Comparison of ENCODE assay signal across 26 cellular contexts in the genomic region with DNA sequence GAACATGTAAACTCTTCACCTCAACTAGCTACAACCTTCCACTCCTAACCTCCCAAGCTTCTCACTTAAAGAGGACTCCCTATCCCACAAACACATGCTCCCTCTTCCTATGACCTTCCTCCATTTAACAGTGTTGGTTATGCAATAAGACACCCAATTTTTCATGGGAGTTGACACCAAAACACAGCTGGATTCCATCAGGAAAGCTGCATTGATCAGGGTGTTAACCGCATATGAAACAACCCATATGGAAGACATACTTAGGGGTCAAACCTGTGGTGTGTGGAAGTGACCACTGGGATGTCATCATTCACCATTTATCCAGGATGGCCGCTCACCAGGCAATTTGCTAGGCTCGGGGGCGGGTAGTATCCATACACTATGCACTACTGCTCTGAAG.
"Had no signal": no experiment of that assay in that cellular context is flagged by ENCODE, and none has a peak within 500 bp of the region (broad histone marks: within the 10 kb centered on the region; RNA-seq: fewer than 3 reads in every experiment).

No MANE protein-coding gene starts in this region.

- H3K36me3 ChIP-seq: uterus had no signal

- DNase-seq: immature natural killer cell; kidney; left colon; left lung; lower lobe of right lung; mammary epithelial cell; mesenchymal stem cell; naive thymus-derived CD8-positive, alpha-beta T cell; nucleus accumbens; pancreas; posterior cingulate gyrus; retina; right cardiac atrium; sigmoid colon; small intestine; spleen; stimulated activated CD4-positive, alpha-beta T cell treated with anti-CD3 and anti-CD28 coated beads, Interleukin-4, amount 100 ng/mL, for 24 hours; stimulated activated naive CD4-positive, alpha-beta T cell treated with Interleukin-2 at 50 U/mL for 16 hours; stimulated activated naive CD8-positive, alpha-beta T cell treated with anti-CD3 and anti-CD28 coated beads, Interleukin-15, amount 100 ng/mL, for 72 hours; uterus had no signal

- H3K27me3 Mint-ChIP-seq: naive thymus-derived CD8-positive, alpha-beta T cell; stimulated activated memory B cell treated with anti-CD40 and anti-IgM and Interleukin-4, amounts not matched to agents 10 μg/mL and 1 μg/mL and 100 μg/mL, for 72 hours; type B pancreatic cell had no signal

- H3K27ac Mint-ChIP-seq: immature natural killer cell; stimulated activated memory B cell treated with anti-CD40 and anti-IgM and Interleukin-4, amounts not matched to agents 10 μg/mL and 1 μg/mL and 100 μg/mL, for 72 hours; stimulated activated naive CD8-positive, alpha-beta T cell treated with anti-CD3 and anti-CD28 coated beads, Interleukin-15, amount 100 ng/mL, for 72 hours had no signal

- H3K27me3 ChIP-seq: pancreas, sigmoid colon, tibial nerve, uterus had no signal

- H3K4me1 ChIP-seq: pancreas, prostate gland, tibial nerve, uterus had no signal

- H3K4me3 Mint-ChIP-seq: immature natural killer cell; naive thymus-derived CD8-positive, alpha-beta T cell; nephron; neural crest cell; stimulated activated memory B cell treated with anti-CD40 and anti-IgM and Interleukin-4, amounts not matched to agents 10 μg/mL and 1 μg/mL and 100 μg/mL, for 72 hours; stimulated activated naive CD8-positive, alpha-beta T cell treated with anti-CD3 and anti-CD28 coated beads, Interleukin-15, amount 100 ng/mL, for 72 hours; type B pancreatic cell had no signal

- H3K4me3 ChIP-seq: left lung, lower lobe of right lung, pancreas, prostate gland, sigmoid colon, spleen, tibial nerve, uterus had no signal

- H3K27ac ChIP-seq: left lung, lower lobe of right lung, pancreas, prostate gland, sigmoid colon, spleen, tibial nerve, uterus had no signal

- H3K9me3 ChIP-seq: pancreas, prostate gland had no signal

- ATAC-seq: left colon; naive thymus-derived CD8-positive, alpha-beta T cell; pancreas; right cardiac atrium; stimulated activated memory B cell treated with anti-CD40 and anti-IgM and Interleukin-4, amounts not matched to agents 10 μg/mL and 1 μg/mL and 100 μg/mL, for 72 hours; stimulated activated naive CD8-positive, alpha-beta T cell treated with anti-CD3 and anti-CD28 coated beads, Interleukin-15, amount 100 ng/mL, for 72 hours had no signal
